ENCODE assay signal across 35 cellular contexts in genomic region chr2:220579452-220579851, GRCh38.
"Had no signal": no experiment of that assay in that cellular context is flagged by ENCODE, and none has a peak within 500 bp of the region (broad histone marks: within the 10 kb centered on the region; RNA-seq: fewer than 3 reads in every experiment).

No MANE protein-coding gene starts in this region.

- H3K27me3 ChIP-seq: MG63 had no signal

- H3K9me3 ChIP-seq: MG63 had no signal

- DNase-seq: Karpas-422, Kasumi-1, MG63, MM.1S, MV-4-11, NCI-H1048, NCI-H1092, NCI-H1092 treated with DMSO at 0.1 percent for 48 hours, NCI-H1105, NCI-H1105 treated with DMSO at 0.1 percent for 48 hours, NCI-H1417, NCI-H1417 treated with DMSO at 0.1 percent for 48 hours, NCI-H1436, NCI-H1436 treated with DMSO at 0.1 percent for 48 hours, NCI-H146, NCI-H1694, NCI-H1694 treated with DMSO at 0.1 percent for 48 hours, NCI-H187, NCI-H187 treated with DMSO at 0.1 percent for 48 hours, NCI-H1930, NCI-H2029, NCI-H2029 treated with DMSO at 0.1 percent for 48 hours, NCI-H2081, NCI-H2081 treated with DMSO at 0.1 percent for 48 hours, NCI-H2107, NCI-H2171, NCI-H2171 treated with DMSO at 0.1 percent for 48 hours, NCI-H2227 treated with DMSO at 0.1 percent for 48 hours, NCI-H226, NCI-H345, NCI-H446, NCI-H446 treated with DMSO at 0.1 percent for 48 hours, NCI-H510A, NCI-H510A treated with DMSO at 0.1 percent for 48 hours, NCI-H524 had no signal

- H3K4me3 ChIP-seq: MG63 had no signal

- H3K36me3 ChIP-seq: MG63 had no signal
